In the genomic region with DNA sequence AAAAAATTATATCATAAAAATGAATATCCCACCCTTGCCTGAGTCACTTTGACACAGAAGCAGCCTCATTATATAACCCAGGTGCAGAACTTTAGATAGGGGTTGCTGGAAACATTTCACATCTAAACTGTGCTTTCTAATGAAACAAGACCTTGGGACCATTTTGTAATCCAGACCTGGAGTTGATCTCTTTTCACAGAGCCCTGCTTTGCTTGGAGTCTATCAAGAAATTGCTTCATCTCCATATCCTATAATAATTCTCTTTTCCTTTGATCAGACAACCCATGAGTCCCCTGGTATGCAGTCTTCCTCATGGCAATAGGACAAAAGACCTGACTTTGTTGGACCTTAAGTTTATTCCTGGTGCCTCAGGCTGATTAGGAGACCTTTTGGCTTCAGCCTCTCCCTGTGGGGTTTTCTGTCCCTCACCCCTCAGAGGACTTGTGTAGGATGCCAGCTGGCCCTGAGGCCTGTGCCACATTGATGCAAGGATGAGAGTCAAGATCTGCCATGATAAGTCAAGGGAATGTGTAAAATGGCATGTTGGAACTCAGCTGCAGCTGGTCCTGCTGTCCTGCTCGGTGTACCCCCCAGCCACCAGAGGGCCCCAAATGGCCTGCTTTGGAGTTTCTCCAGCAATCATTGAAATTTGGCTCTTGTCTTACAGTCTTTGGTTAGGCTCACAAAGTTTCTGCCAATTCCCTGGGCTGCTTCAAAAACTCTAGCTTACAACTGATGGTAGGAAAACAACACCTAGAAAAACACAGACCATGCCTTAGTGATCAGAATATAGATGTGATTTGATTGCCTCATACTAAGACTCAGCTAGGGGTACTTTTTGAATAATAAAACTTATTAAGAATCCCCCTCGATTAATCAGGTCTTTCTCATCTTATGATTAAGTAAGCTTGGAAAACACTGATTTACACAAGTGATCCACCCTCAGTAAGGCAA, we compare ENCODE assay signal across 8 cellular contexts.
DNase-seq lines count a peak whose midpoint lies in the region; ATAC-seq and TF ChIP-seq lines count a peak whose summit lies in the region.

No MANE protein-coding gene starts in this region.

- H3K4me1 ChIP-seq in GM23338 (ENCODE audit: insufficient read depth) (no peaks in the 10 kb centered on the region), lung (ENCODE audit: control insufficient read depth in 2 of 2, insufficient read depth in 2 of 2, low read length in 2 of 2) (peaks cover 0 to 12% of the 10 kb centered on the region in 2 donors), testis (peaks cover 19% of the 10 kb centered on the region)

- H3K36me3 Mint-ChIP-seq in GM23338 (ENCODE audit: low read depth), result no peaks in the 10 kb centered on the region

- H3K9me3 Mint-ChIP-seq in GM23338, result peaks cover 1% of the 10 kb centered on the region; the same call in 1 of the 3 replicates

- intact Hi-C loops in testis (cut with DNase I; ENCODE audit: low total_unique reads), result no loop called here

- H2AFZ ChIP-seq in GM23338, result peak overlapping the region; percentile 81; the same call in 1 of the 2 replicates

- TF ChIP-seq POLR2A in testis (IDR thresholded peaks at IDR 0.05), result no peak

- no peaks in the 10 kb centered on the region for H3F3A ChIP-seq in GM23338 (replicated peaks; ENCODE audit: low read depth)

- WGBS in lung, 2 donors, result 42 to 44% methylated on average over 2 of the region's 2 CpGs
- 60% methylated on average over 2 of the region's 2 CpGs for WGBS in testis, 2 donors

- peaks cover 3% of the 10 kb centered on the region for H3K27me3 Mint-ChIP-seq in GM23338 (ENCODE audit: insufficient read depth, low read depth, poor library complexity)

- no peak overlapping the region for H3K4me3 ChIP-seq in BJ (ENCODE audit: low read depth, low read length)
- H3K4me3 ChIP-seq in GM23338, result no peak overlapping the region
- no peak overlapping the region for H3K4me3 ChIP-seq in lung
- H3K4me3 ChIP-seq in testis, result no peak overlapping the region

- H3K4me1 Mint-ChIP-seq in GM23338, result no peaks in the 10 kb centered on the region

- no peaks in the 10 kb centered on the region for H4K20me1 ChIP-seq in GM23338 (replicated peaks; ENCODE audit: insufficient read depth)

- H3K4me2 ChIP-seq in GM23338, result no peak overlapping the region

- H3K9me3 ChIP-seq in lung (ENCODE audit: control insufficient read depth in 2 of 2, insufficient read depth in 1 of 2, low read length in 1 of 2) (peaks cover 0 to 2% of the 10 kb centered on the region in 2 donors), testis (no peaks in the 10 kb centered on the region)

- H3K27me3 ChIP-seq in BJ (ENCODE audit: control insufficient read depth, insufficient read depth, low read length), result no peaks in the 10 kb centered on the region
- no peaks in the 10 kb centered on the region for H3K27me3 ChIP-seq in GM23338 (ENCODE audit: insufficient read depth)
- no peaks in the 10 kb centered on the region for H3K27me3 ChIP-seq in lung (ENCODE audit: control insufficient read depth, insufficient read depth)
- no peaks in the 10 kb centered on the region for H3K27me3 ChIP-seq in testis

- H3K9me2 ChIP-seq in GM23338 (ENCODE audit: insufficient read depth), result no peaks in the 10 kb centered on the region

- CTCF ChIA-PET in BJ (lab: Yijun Ruan, JAX), result interaction anchor here (0.6 to 1.5 kb wide), 4 partner anchors 32 to 147 kb away, joined by 4 to 11 read pairs (median 5); partner anchors contain the start of gene HSD17B6

- peak; percentile 97 for ATAC-seq in GM23338
- no peak for ATAC-seq in lung (ENCODE audit: insufficient read depth, low FRiP score)
- no peak for ATAC-seq in HG02885 (IDR thresholded peaks at IDR 0.05; ENCODE audit: poor library complexity, unreplicated experiment)

- H3K36me3 ChIP-seq in BJ (ENCODE audit: control insufficient read depth, insufficient read depth, low read length) (no peaks in the 10 kb centered on the region), GM23338 (ENCODE audit: insufficient read depth) (no peaks in the 10 kb centered on the region), lung (ENCODE audit: control insufficient read depth in 2 of 2, insufficient read depth in 2 of 2, low read length in 2 of 2) (no peaks in the 10 kb centered on the region), testis (ENCODE audit: low read depth, missing control alignments) (no peaks in the 10 kb centered on the region)

- TF ChIP-seq CTCF in BJ (IDR thresholded peaks at IDR 0.05; ENCODE audit: insufficient read depth, low read depth, low read length), result peak; percentile 33
- TF ChIP-seq CTCF in GM23338 (conservative IDR thresholded peaks at IDR 0.05; ENCODE audit: low read depth in 2 of 2), result peak; percentile 86 to 94
- no peak for TF ChIP-seq CTCF in lung (IDR thresholded peaks at IDR 0.05; ENCODE audit: control extremely low read depth, extremely low read depth)
- TF ChIP-seq CTCF in testis (IDR thresholded peaks at IDR 0.05), result peak in 2 of 3 experiments; percentile 24 to 30

- no peak overlapping the region for H3K27ac ChIP-seq in GM23338 (ENCODE audit: low read depth)
- H3K27ac ChIP-seq in lung (ENCODE audit: low read depth in 1 of 2, low read length in 1 of 2), result no peak overlapping the region
- H3K27ac ChIP-seq in testis, result no peak overlapping the region

- POLR2A ChIA-PET in BJ (lab: Charles Lee), result no interaction called here

- DNase-seq in BJ (ENCODE audit: low read depth) (no peak), GM23338 (ENCODE audit: low spot score) (peak; percentile 87), RPMI7951 (ENCODE audit: low read depth) (peak; percentile 61), cerebellar cortex (ENCODE audit: low spot score) (peak; percentile 44), lung (ENCODE audit: low spot score) (peak; percentile 60), testis (peak; percentile 61), NCI-H2029 treated with DMSO at 0.1 percent for 48 hours (lab: John Stamatoyannopoulos, UW) (no peak)

- H3K4me3 Mint-ChIP-seq in GM23338, result no peak overlapping the region

- H3K79me2 ChIP-seq in GM23338 (replicated peaks; ENCODE audit: insufficient read depth), result no peaks in the 10 kb centered on the region

- H3K27ac Mint-ChIP-seq in GM23338, result no peak overlapping the region

TF ChIP-seq in GM23338, 12 proteins besides CTCF, POLR2A, EP300 and RAD21 (continues in another document):
- TF ChIP-seq EZH2 (IDR thresholded peaks at IDR 0.05; ENCODE audit: low read depth, unreplicated experiment), result no peak
- TF ChIP-seq STAT1 (IDR thresholded peaks at IDR 0.05; ENCODE audit: unreplicated experiment), result no peak
- no peak for TF ChIP-seq REST (IDR thresholded peaks at IDR 0.05; ENCODE audit: unreplicated experiment)
- TF ChIP-seq NANOG (IDR thresholded peaks at IDR 0.05; ENCODE audit: borderline replicate concordance), result no peak
- no peak for TF ChIP-seq CREB1 (CRISPR knock-in tag; IDR thresholded peaks at IDR 0.05; ENCODE audit: low read depth)
- no peak for TF ChIP-seq ZNF331 (CRISPR knock-in tag; IDR thresholded peaks at IDR 0.05; ENCODE audit: low read depth)
- TF ChIP-seq JUNB (IDR thresholded peaks at IDR 0.05; ENCODE audit: unreplicated experiment), result no peak

Comparison
In these comparisons a context has a peak if more than half of its experiments do, and no peak if none do; other contexts are left out.
1. DNase-seq: peak in GM23338 (single experiment), RPMI7951 (single experiment), cerebellar cortex (single experiment), lung (single experiment) and testis (single experiment); none in BJ (single experiment) and NCI-H2029 treated with DMSO at 0.1 percent for 48 hours (single experiment).